Comparison of ENCODE assay signal across 13 cellular contexts in genomic region chr5:169742773-169743296, GRCh38.
A peak's percentile ranks its signal among the peaks of the same experiment; 100 is the strongest.
DNase-seq lines count a peak whose midpoint lies in the region; ATAC-seq, FAIRE-seq and TF ChIP-seq lines count a peak whose summit lies in the region.
"Had no signal": no experiment of that assay in that cellular context is flagged by ENCODE, and none has a peak within 500 bp of the region (broad histone marks: within the 10 kb centered on the region; RNA-seq: fewer than 3 reads in every experiment).

No MANE protein-coding gene starts in this region.

- TF ChIP-seq CTCF in astrocyte (IDR thresholded peaks at IDR 0.05; ENCODE audit: insufficient read depth, low read depth, low read length) (no peak), testis (IDR thresholded peaks at IDR 0.05) (no peak), kidney (IDR thresholded peaks at IDR 0.05; ENCODE audit: borderline replicate concordance, extremely low read depth, insufficient read depth) (no peak)

- peaks cover 1% of the 10 kb centered on the region for H3K9me3 Mint-ChIP-seq in astrocyte (ENCODE audit: unreplicated experiment)
- H3K9me3 Mint-ChIP-seq: H9 had no signal

- no peaks in the 10 kb centered on the region for H3K79me2 ChIP-seq in astrocyte (ENCODE audit: insufficient read depth, low read length)

- no peak overlapping the region for H2AFZ ChIP-seq in astrocyte (ENCODE audit: low read depth, low read length)

- H3K27ac ChIP-seq in astrocyte (ENCODE audit: low read depth, low read length) (peak overlapping the region; percentile 75), testis (no peak overlapping the region), kidney (ENCODE audit: low read depth in 2 of 2, low read length in 2 of 2) (no peak overlapping the region)
- H3K27ac ChIP-seq: body of pancreas, VCaP had no signal

- H3K27me3 ChIP-seq in astrocyte (ENCODE audit: insufficient read depth, low read length), result no peaks in the 10 kb centered on the region
- H3K27me3 ChIP-seq in testis, result no peaks in the 10 kb centered on the region
- H3K27me3 ChIP-seq: body of pancreas had no signal

- H3K36me3 ChIP-seq in astrocyte (ENCODE audit: insufficient read depth, low read length) (no peaks in the 10 kb centered on the region), testis (ENCODE audit: low read depth, missing control alignments) (no peaks in the 10 kb centered on the region), kidney (ENCODE audit: control insufficient read depth in 1 of 2, insufficient read depth in 2 of 2, low read length in 2 of 2) (no peaks in the 10 kb centered on the region)

- intact Hi-C loops in Right ventricle myocardium superior (cut with DNase I) (no loop called here), cardiac septum (cut with DNase I) (no loop called here), testis (cut with DNase I; ENCODE audit: low total_unique reads) (no loop called here), kidney (cut with DNase I) (no loop called here)

- peaks cover 18% of the 10 kb centered on the region for H3K4me1 Mint-ChIP-seq in astrocyte (ENCODE audit: low read depth, unreplicated experiment)
- H3K4me1 Mint-ChIP-seq: B cell had no signal

- FAIRE-seq in astrocyte (lab: Jason Lieb, UNC), result peak; percentile 32
- FAIRE-seq in kidney (lab: Jason Lieb, UNC), result no peak

- no peaks in the 10 kb centered on the region for H3K9me3 ChIP-seq in astrocyte (ENCODE audit: insufficient read depth, low read depth, low read length)
- no peaks in the 10 kb centered on the region for H3K9me3 ChIP-seq in testis
- H3K9me3 ChIP-seq in kidney (ENCODE audit: control insufficient read depth in 1 of 2, low read length in 2 of 2), result no peaks in the 10 kb centered on the region
- H3K9me3 ChIP-seq: body of pancreas had no signal

- no peak overlapping the region for H3K4me3 Mint-ChIP-seq in astrocyte (ENCODE audit: unreplicated experiment)
- H3K4me3 Mint-ChIP-seq: B cell, H9 had no signal

- DNase-seq in Right ventricle myocardium superior (no peak), cardiac septum (ENCODE audit: low spot score) (no peak), astrocyte (ENCODE audit: low read depth) (peak; percentile 97), glomerular visceral epithelial cell (ENCODE audit: extremely low spot score) (peak; percentile 70), testis (peak; percentile 70), kidney (no peak), GM19238 (ENCODE audit: insufficient read length, low spot score) (no peak)
- DNase-seq in activated CD4-positive, CD25-positive, alpha-beta regulatory T cell (lab: John Stamatoyannopoulos, UW), result no peak
- DNase-seq: body of pancreas, H9, RPMI8226 had no signal

- 18 to 53% methylated on average over 4 to 7 of the region's 7 CpGs for WGBS in testis, 2 donors

- H3K36me3 Mint-ChIP-seq in astrocyte (ENCODE audit: low read depth, unreplicated experiment), result no peaks in the 10 kb centered on the region

- H3K27ac Mint-ChIP-seq in astrocyte (ENCODE audit: unreplicated experiment), result no peak overlapping the region
- H3K27ac Mint-ChIP-seq: B cell, H9 had no signal

- H3K9ac ChIP-seq in astrocyte (ENCODE audit: low read length), result peak overlapping the region; percentile 53
- H3K9ac ChIP-seq in kidney (ENCODE audit: low read length in 2 of 2), result no peak overlapping the region

- no peak overlapping the region for H3K4me3 ChIP-seq in astrocyte (ENCODE audit: insufficient read depth, low read depth, low read length)
- H3K4me3 ChIP-seq in testis, result no peak overlapping the region
- H3K4me3 ChIP-seq in kidney (ENCODE audit: low read length in 2 of 2), result no peak overlapping the region
- H3K4me3 ChIP-seq: body of pancreas had no signal

- peaks cover 32% of the 10 kb centered on the region for H3K4me1 ChIP-seq in astrocyte (ENCODE audit: insufficient read depth, low read length)
- peaks cover 24% of the 10 kb centered on the region for H3K4me1 ChIP-seq in testis
- H3K4me1 ChIP-seq in kidney (ENCODE audit: control insufficient read depth in 1 of 2, insufficient read depth in 1 of 2, low read depth in 1 of 2, low read length in 2 of 2), result no peaks in the 10 kb centered on the region
- H3K4me1 ChIP-seq: body of pancreas had no signal

- peak; percentile 84 for ATAC-seq in Right ventricle myocardium superior (ENCODE audit: poor library complexity)
- ATAC-seq: body of pancreas had no signal

- H3K4me2 ChIP-seq in astrocyte (ENCODE audit: low read length), result peak overlapping the region; percentile 69

- no peaks in the 10 kb centered on the region for H4K20me1 ChIP-seq in astrocyte (ENCODE audit: insufficient read depth, low read length)

- peaks cover 5% of the 10 kb centered on the region for H3K27me3 Mint-ChIP-seq in astrocyte (ENCODE audit: low read depth, unreplicated experiment)
- H3K27me3 Mint-ChIP-seq: B cell had no signal

- TF ChIP-seq POLR2A in testis (IDR thresholded peaks at IDR 0.05), result no peak

Comparison
In these comparisons a context has a peak if more than half of its experiments do, and no peak if none do; other contexts are left out.
1. DNase-seq: peak in astrocyte (single experiment), glomerular visceral epithelial cell (single experiment) and testis (single experiment); none in Right ventricle myocardium superior (single experiment), cardiac septum (single experiment), kidney (single experiment), activated CD4-positive, CD25-positive, alpha-beta regulatory T cell (0 of 4) and GM19238 (single experiment).